8 cellular contexts compared by ENCODE assay signal in genomic region chr19:1238373-1239303, GRCh38. TPM values are rescaled to one million over a fixed set of nuclear protein-coding genes. Genes with fewer than 3 reads are reported as not detected.
DNase-seq lines count a peak whose midpoint lies in the region; ATAC-seq and TF ChIP-seq lines count a peak whose summit lies in the region.

No MANE protein-coding gene starts in this region.

- H3K27ac ChIP-seq in AG04450 (ENCODE audit: low read depth, low read length), result peak overlapping the region; percentile 31

- peak overlapping the region; percentile 87 for H3K4me3 Mint-ChIP-seq in central memory CD8-positive, alpha-beta T cell
- H3K4me3 Mint-ChIP-seq in nephron, result peak overlapping the region; percentile 82 to 86 (median 86)

- TF ChIP-seq CTCF in AG04450 (IDR thresholded peaks at IDR 0.05; ENCODE audit: low read depth, low read length) (no peak), nephron (IDR thresholded peaks at IDR 0.05; ENCODE audit: unreplicated experiment in 3 of 3) (no peak)

- peak overlapping the region; percentile 96 for H3K27ac Mint-ChIP-seq in central memory CD8-positive, alpha-beta T cell (ENCODE audit: low read depth)
- H3K27ac Mint-ChIP-seq in nephron, result peak overlapping the region; percentile 46 to 77 (median 74)

- H3K27me3 ChIP-seq in AG04450 (ENCODE audit: control insufficient read depth, insufficient read depth, low read length), result no peaks in the 10 kb centered on the region

- H3K9me3 Mint-ChIP-seq in central memory CD8-positive, alpha-beta T cell, result no peaks in the 10 kb centered on the region
- no peaks in the 10 kb centered on the region for H3K9me3 Mint-ChIP-seq in nephron

- H3K4me1 Mint-ChIP-seq in central memory CD8-positive, alpha-beta T cell, result peaks cover 17% of the 10 kb centered on the region
- H3K4me1 Mint-ChIP-seq in nephron, result peaks cover 20% of the 10 kb centered on the region

- POLR2A ChIA-PET in AG04450 (lab: Yijun Ruan, JAX), result interaction anchor here (0.8 kb wide), 1 partner anchor 30 kb away, joined by 7 read pairs; the partner anchor contains the start of gene CIRBP

- DNase-seq in AG04450 (ENCODE audit: low read depth, low spot score) (no peak), GDM1 (lab: John Stamatoyannopoulos, UW) (no peak), cerebellar cortex (ENCODE audit: low spot score) (no peak), cerebellum (ENCODE audit: low spot score) (no peak), NCI-H1105 (lab: John Stamatoyannopoulos, UW) (no peak)
- DNase-seq in Jurkat, Clone E6-1 (ENCODE audit: low read depth, low spot score), result no peak
- DNase-seq in central memory CD8-positive, alpha-beta T cell (ENCODE audit: low spot score in 2 of 2), result no peak

- peak overlapping the region; percentile 73 for H3K4me3 ChIP-seq in AG04450 (ENCODE audit: low read depth, low read length)
- peak overlapping the region; percentile 34 for H3K4me3 ChIP-seq in Jurkat, Clone E6-1 (ENCODE audit: low read length)

- peaks cover 12% of the 10 kb centered on the region for H3K27me3 Mint-ChIP-seq in central memory CD8-positive, alpha-beta T cell
- H3K27me3 Mint-ChIP-seq in nephron (ENCODE audit: low read depth), result no peaks in the 10 kb centered on the region

- H3K36me3 Mint-ChIP-seq in central memory CD8-positive, alpha-beta T cell (ENCODE audit: insufficient read depth), result peaks cover 7% of the 10 kb centered on the region
- no peaks in the 10 kb centered on the region for H3K36me3 Mint-ChIP-seq in nephron (ENCODE audit: low read depth)

- CTCF ChIA-PET in AG04450 (lab: Charles Lee), result no interaction called here

- H3K9me3 ChIP-seq in AG04450 (ENCODE audit: control insufficient read depth, insufficient read depth, low read length), result no peaks in the 10 kb centered on the region; the same call in 1 of the 2 replicates

- no peak for ATAC-seq in central memory CD8-positive, alpha-beta T cell (replicated peaks; ENCODE audit: extremely low read depth, poor library complexity, severe bottlenecking)

RNA-seq across cellular contexts. Expression of gene CBARP, which starts 0.8 kb away (rescaled TPM):
- polyA plus RNA-seq in AG04450 (2011; rRNA removed), result 1.1 and 1.6 TPM in 2 replicates
- 0.55 and 0.91 TPM in 2 replicates for polyA minus RNA-seq in AG04450 (2011; rRNA and poly(A)+ RNA removed)
- 4.2 TPM for polyA plus RNA-seq in Jurkat, Clone E6-1 (2012; ENCODE audit: insufficient read depth, insufficient read length)
- total RNA-seq in cerebellum, result 5.6 TPM

RNA-seq across cellular contexts. Expression of gene ATP5F1D, which starts 2.9 kb away (rescaled TPM):
- polyA plus RNA-seq in AG04450 (2011; rRNA removed), result 36.4 and 55.1 TPM in 2 replicates
- polyA minus RNA-seq in AG04450 (2011; rRNA and poly(A)+ RNA removed), result 19.4 and 21.4 TPM in 2 replicates
- polyA plus RNA-seq in Jurkat, Clone E6-1 (2012; ENCODE audit: insufficient read depth, insufficient read length), result 286 TPM
- total RNA-seq in cerebellum, result 10.9 TPM

RNA-seq across cellular contexts. Expression of gene MIDN, which starts 9.7 kb away (rescaled TPM):
- polyA plus RNA-seq in AG04450 (2011; rRNA removed), result 6.6 and 10.6 TPM in 2 replicates
- 16.1 and 21.3 TPM in 2 replicates for polyA minus RNA-seq in AG04450 (2011; rRNA and poly(A)+ RNA removed)
- 29.9 TPM for polyA plus RNA-seq in Jurkat, Clone E6-1 (2012; ENCODE audit: insufficient read depth, insufficient read length)
- total RNA-seq in cerebellum, result 13.6 TPM

RNA-seq across cellular contexts. Expression of gene CIRBP, which starts 30.5 kb away (rescaled TPM):
- polyA plus RNA-seq in AG04450 (2011; rRNA removed), result 269 and 274 TPM in 2 replicates
- polyA minus RNA-seq in AG04450 (2011; rRNA and poly(A)+ RNA removed), result 121 and 143 TPM in 2 replicates
- polyA plus RNA-seq in Jurkat, Clone E6-1 (2012; ENCODE audit: insufficient read depth, insufficient read length), result 253 TPM
- 328 TPM for total RNA-seq in cerebellum

RNA-seq across cellular contexts. Expression of gene STK11, which starts 33.1 kb away (rescaled TPM):
- polyA plus RNA-seq in AG04450 (2011; rRNA removed), result 24.6 and 26.6 TPM in 2 replicates
- 45.2 and 55.6 TPM in 2 replicates for polyA minus RNA-seq in AG04450 (2011; rRNA and poly(A)+ RNA removed)
- polyA plus RNA-seq in Jurkat, Clone E6-1 (2012; ENCODE audit: insufficient read depth, insufficient read length), result 62.6 TPM
- total RNA-seq in cerebellum, result 27.0 TPM
